Comparison of ENCODE assay signal across 10 cellular contexts in the genomic region with DNA sequence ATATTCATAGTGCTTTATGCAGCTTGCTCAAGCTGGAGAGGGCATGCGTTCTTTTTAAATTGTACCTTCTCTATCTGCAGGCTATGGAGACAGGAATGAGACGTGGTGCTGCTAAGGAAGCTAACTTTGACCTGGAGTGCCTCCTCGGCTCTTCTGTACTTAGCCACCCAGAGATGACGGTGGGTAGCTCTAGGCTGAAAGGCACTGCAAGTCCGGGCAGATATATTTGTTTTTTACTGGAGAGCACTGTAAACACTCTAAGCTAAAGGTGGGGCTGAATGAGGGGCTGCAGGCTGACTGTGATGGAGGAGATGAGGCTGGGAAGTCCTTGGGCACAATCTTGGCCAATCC. TPM values are rescaled to one million over a fixed set of nuclear protein-coding genes. Genes with fewer than 3 reads are reported as not detected.
DNase-seq lines count a peak whose midpoint lies in the region; ATAC-seq and TF ChIP-seq lines count a peak whose summit lies in the region.
"Had no signal": no experiment of that assay in that cellular context is flagged by ENCODE, and none has a peak within 500 bp of the region (broad histone marks: within the 10 kb centered on the region; RNA-seq: fewer than 3 reads in every experiment).

No MANE protein-coding gene starts in this region.

- H3K27ac ChIP-seq in CD8-positive, alpha-beta T cell (ENCODE audit: low read depth, low read length), result peak overlapping the region; percentile 14

- peaks cover 63% of the 10 kb centered on the region for H3K4me1 Mint-ChIP-seq in CD8-positive, alpha-beta T cell (ENCODE audit: low read depth)
- H3K4me1 Mint-ChIP-seq in dendritic cell treated with granulocyte-macrophage colony-stimulating factor and Interleukin-4, amounts not matched to agents 40 ng/mL and 50 ng/mL, for 4 days (ENCODE audit: low read depth), result peaks cover 78% of the 10 kb centered on the region
- H3K4me1 Mint-ChIP-seq in osteocyte (ENCODE audit: unreplicated experiment), result peaks cover 26% of the 10 kb centered on the region

- POLR2A ChIA-PET in CD8-positive, alpha-beta T cell (lab: Charles Lee), result interaction anchor here (0.6 to 1.5 kb wide), 4 partner anchors 10 to 58 kb away, joined by 3 to 5 read pairs (median 3); no protein-coding TSS in a partner anchor

- ATAC-seq in CD8-positive, alpha-beta T cell, result no peak
- ATAC-seq in HG03439 (IDR thresholded peaks at IDR 0.05; ENCODE audit: unreplicated experiment) (no peak), GM18867 (IDR thresholded peaks at IDR 0.05; ENCODE audit: unreplicated experiment) (no peak)

- no peaks in the 10 kb centered on the region for H3K9me3 ChIP-seq in CD8-positive, alpha-beta T cell (ENCODE audit: low read length)

- H3K27ac Mint-ChIP-seq in CD8-positive, alpha-beta T cell, result peak overlapping the region; percentile 88
- peak overlapping the region; percentile 48 for H3K27ac Mint-ChIP-seq in dendritic cell treated with granulocyte-macrophage colony-stimulating factor and Interleukin-4, amounts not matched to agents 40 ng/mL and 50 ng/mL, for 4 days
- H3K27ac Mint-ChIP-seq in osteocyte (ENCODE audit: unreplicated experiment), result peak overlapping the region; percentile 39

- H3K27me3 ChIP-seq in CD8-positive, alpha-beta T cell (ENCODE audit: insufficient read depth, low read length), result no peaks in the 10 kb centered on the region

- peak overlapping the region; percentile 43 for H3K4me3 Mint-ChIP-seq in CD8-positive, alpha-beta T cell
- no peak overlapping the region for H3K4me3 Mint-ChIP-seq in dendritic cell treated with granulocyte-macrophage colony-stimulating factor and Interleukin-4, amounts not matched to agents 40 ng/mL and 50 ng/mL, for 4 days
- H3K4me3 Mint-ChIP-seq in osteocyte (ENCODE audit: unreplicated experiment), result no peak overlapping the region

- TF ChIP-seq CTCF in CD8-positive, alpha-beta T cell (IDR thresholded peaks at IDR 0.05), result no peak
- TF ChIP-seq CTCF in osteocyte (IDR thresholded peaks at IDR 0.05), result no peak

- H3K36me3 Mint-ChIP-seq in CD8-positive, alpha-beta T cell, result peaks cover 2% of the 10 kb centered on the region
- H3K36me3 Mint-ChIP-seq in dendritic cell treated with granulocyte-macrophage colony-stimulating factor and Interleukin-4, amounts not matched to agents 40 ng/mL and 50 ng/mL, for 4 days (ENCODE audit: low read depth), result peaks cover 44% of the 10 kb centered on the region
- no peaks in the 10 kb centered on the region for H3K36me3 Mint-ChIP-seq in osteocyte (ENCODE audit: unreplicated experiment)

- no peak for DNase-seq in CD8-positive, alpha-beta T cell
- peak; percentile 42 for DNase-seq in NCI-H345 (lab: John Stamatoyannopoulos, UW)
- no peak for DNase-seq in osteocyte (ENCODE audit: extremely low spot score, unreplicated experiment)
- DNase-seq in midbrain (lab: John Stamatoyannopoulos, UW), result no peak
- DNase-seq in NCI-H2171 (lab: John Stamatoyannopoulos, UW), result no peak
- DNase-seq: hypothalamus, T1000 had no signal

- CTCF ChIA-PET in CD8-positive, alpha-beta T cell (lab: Charles Lee), result interaction anchor here (0.8 to 2.8 kb wide), 4 partner anchors 11 to 38 kb away, joined by 3 to 10 read pairs (median 4); no protein-coding TSS in a partner anchor

- H3K4me1 ChIP-seq in CD8-positive, alpha-beta T cell (ENCODE audit: insufficient read depth, low read length), result peaks cover 58% of the 10 kb centered on the region

- no peaks in the 10 kb centered on the region for H3K27me3 Mint-ChIP-seq in CD8-positive, alpha-beta T cell (ENCODE audit: low read depth)
- H3K27me3 Mint-ChIP-seq in dendritic cell treated with granulocyte-macrophage colony-stimulating factor and Interleukin-4, amounts not matched to agents 40 ng/mL and 50 ng/mL, for 4 days, result no peaks in the 10 kb centered on the region
- no peaks in the 10 kb centered on the region for H3K27me3 Mint-ChIP-seq in osteocyte (ENCODE audit: unreplicated experiment)

- no peaks in the 10 kb centered on the region for H3K36me3 ChIP-seq in CD8-positive, alpha-beta T cell (ENCODE audit: insufficient read depth, low read length)

- no peak overlapping the region for H3K4me3 ChIP-seq in CD8-positive, alpha-beta T cell (ENCODE audit: low read depth, low read length)

- intact Hi-C loops in CD8-positive, alpha-beta T cell (cut with DNase I, micrococcal nuclease), result no loop called here
- intact Hi-C loops in dendritic cell treated with granulocyte-macrophage colony-stimulating factor and Interleukin-4, amounts not matched to agents 40 ng/mL and 50 ng/mL, for 4 days (cut with micrococcal nuclease), result no loop called here

- H3K9me3 Mint-ChIP-seq in CD8-positive, alpha-beta T cell, result no peaks in the 10 kb centered on the region
- H3K9me3 Mint-ChIP-seq in dendritic cell treated with granulocyte-macrophage colony-stimulating factor and Interleukin-4, amounts not matched to agents 40 ng/mL and 50 ng/mL, for 4 days, result no peaks in the 10 kb centered on the region
- H3K9me3 Mint-ChIP-seq in osteocyte (ENCODE audit: unreplicated experiment), result peaks cover 7% of the 10 kb centered on the region

RNA-seq across cellular contexts. Expression of gene ELF4, which starts 12.1 kb away (rescaled TPM):
- 10 to 100 TPM; 11.7 to 13.8 TPM for total RNA-seq in CD8-positive, alpha-beta T cell
- 24.9 and 25.2 TPM in 2 replicates for total RNA-seq in osteocyte
